ENCODE assay signal across 8 cellular contexts in genomic region chr12:93381183-93381975, GRCh38. TPM values are rescaled to one million over a fixed set of nuclear protein-coding genes. Genes with fewer than 3 reads are reported as not detected.
DNase-seq lines count a peak whose midpoint lies in the region; ATAC-seq, FAIRE-seq and TF ChIP-seq lines count a peak whose summit lies in the region.

No MANE protein-coding gene starts in this region.

- H3K36me3 Mint-ChIP-seq in activated CD8-positive, alpha-beta memory T cell treated with anti-CD3 and anti-CD28 coated beads, Interleukin-2, amount 10 ng/mL, durations not matched to agents 7 days and 5 days = peaks cover 13% of the 10 kb centered on the region

- H3K9me3 ChIP-seq in adipocyte (ENCODE audit: control insufficient read depth, low read length) (no peaks in the 10 kb centered on the region), kidney (ENCODE audit: control insufficient read depth in 1 of 2, low read length in 2 of 2) (no peaks in the 10 kb centered on the region), suprapubic skin (no peaks in the 10 kb centered on the region)

- H3K27ac Mint-ChIP-seq in activated CD8-positive, alpha-beta memory T cell treated with anti-CD3 and anti-CD28 coated beads, Interleukin-2, amount 10 ng/mL, durations not matched to agents 7 days and 5 days = no peak overlapping the region

- TF ChIP-seq POLR2A in suprapubic skin (IDR thresholded peaks at IDR 0.05) = no peak

- intact Hi-C loops in kidney (cut with DNase I) = loop anchor here (10.0 kb wide), 1 partner anchor 377 kb away; no protein-coding TSS in a partner anchor

- peak overlapping the region; percentile 99 for H3K4me3 ChIP-seq in adipocyte (ENCODE audit: low read length)
- H3K4me3 ChIP-seq in kidney (ENCODE audit: low read length in 2 of 2) = peak overlapping the region; percentile 95 to 100
- peak overlapping the region; percentile 88 for H3K4me3 ChIP-seq in suprapubic skin

- H3K4me1 Mint-ChIP-seq in activated CD8-positive, alpha-beta memory T cell treated with anti-CD3 and anti-CD28 coated beads, Interleukin-2, amount 10 ng/mL, durations not matched to agents 7 days and 5 days = peaks cover 40% of the 10 kb centered on the region

- FAIRE-seq in kidney (lab: Jason Lieb, UNC) = no peak

- TF ChIP-seq CTCF in kidney (IDR thresholded peaks at IDR 0.05; ENCODE audit: borderline replicate concordance, extremely low read depth, insufficient read depth) (no peak), suprapubic skin (IDR thresholded peaks at IDR 0.05) (no peak)

- H3K27me3 ChIP-seq in adipocyte (replicated peaks; ENCODE audit: control insufficient read depth, insufficient read depth, low read length) (no peaks in the 10 kb centered on the region), suprapubic skin (no peaks in the 10 kb centered on the region)

- no peak for TF ChIP-seq EP300 in suprapubic skin (IDR thresholded peaks at IDR 0.05)

- no peak for DNase-seq in activated CD8-positive, alpha-beta memory T cell treated with anti-CD3 and anti-CD28 coated beads, Interleukin-2, amount 10 ng/mL, durations not matched to agents 7 days and 5 days
- DNase-seq in activated CD8-positive, alpha-beta memory T cell treated with anti-CD3 and anti-CD28 coated beads, Interleukin-2, amount 50 U/mL, for 4 hours = no peak
- DNase-seq in adipocyte (ENCODE audit: low read depth) = peak; percentile 45
- DNase-seq in kidney = no peak
- DNase-seq in suprapubic skin (ENCODE audit: low spot score in 2 of 2) = no peak
- no peak for DNase-seq in NCI-H1694 treated with DMSO at 0.1 percent for 48 hours (lab: John Stamatoyannopoulos, UW)
- DNase-seq in NCI-H345 (lab: John Stamatoyannopoulos, UW) = no peak
- no peak for DNase-seq in retina

- CTCF ChIA-PET in activated CD8-positive, alpha-beta memory T cell treated with anti-CD3 and anti-CD28 coated beads, Interleukin-2, amount 10 ng/mL, durations not matched to agents 7 days and 5 days (lab: Charles Lee) = interaction anchor here (0.9 to 4.5 kb wide), 14 partner anchors 7 to 394 kb away, joined by 3 to 20 read pairs (median 4); no protein-coding TSS in a partner anchor

- no peak for ATAC-seq in activated CD8-positive, alpha-beta memory T cell treated with anti-CD3 and anti-CD28 coated beads, Interleukin-2, amount 10 ng/mL, durations not matched to agents 7 days and 5 days

- peaks cover 5% of the 10 kb centered on the region for H3K36me3 ChIP-seq in adipocyte (ENCODE audit: control insufficient read depth, insufficient read depth, low read length, severe bottlenecking)
- no peaks in the 10 kb centered on the region for H3K36me3 ChIP-seq in kidney (ENCODE audit: control insufficient read depth in 1 of 2, insufficient read depth in 2 of 2, low read length in 2 of 2)
- no peaks in the 10 kb centered on the region for H3K36me3 ChIP-seq in suprapubic skin

- H3K4me3 Mint-ChIP-seq in activated CD8-positive, alpha-beta memory T cell treated with anti-CD3 and anti-CD28 coated beads, Interleukin-2, amount 10 ng/mL, durations not matched to agents 7 days and 5 days = peak overlapping the region; percentile 91

- H3K27ac ChIP-seq in kidney (ENCODE audit: low read depth in 2 of 2, low read length in 2 of 2) = peak overlapping the region; percentile 48 to 84
- no peak overlapping the region for H3K27ac ChIP-seq in suprapubic skin

- peaks cover 30% of the 10 kb centered on the region for H3K4me1 ChIP-seq in adipocyte (ENCODE audit: control insufficient read depth, insufficient read depth, low read length)
- peaks cover 6 to 11% of the 10 kb centered on the region in 2 donors for H3K4me1 ChIP-seq in kidney (ENCODE audit: control insufficient read depth in 1 of 2, insufficient read depth in 1 of 2, low read depth in 1 of 2, low read length in 2 of 2)
- H3K4me1 ChIP-seq in suprapubic skin = peaks cover 34% of the 10 kb centered on the region

- H3K9me3 Mint-ChIP-seq in activated CD8-positive, alpha-beta memory T cell treated with anti-CD3 and anti-CD28 coated beads, Interleukin-2, amount 10 ng/mL, durations not matched to agents 7 days and 5 days (ENCODE audit: low read depth) = no peaks in the 10 kb centered on the region

- H3K27me3 Mint-ChIP-seq in activated CD8-positive, alpha-beta memory T cell treated with anti-CD3 and anti-CD28 coated beads, Interleukin-2, amount 10 ng/mL, durations not matched to agents 7 days and 5 days = no peaks in the 10 kb centered on the region

- H3K9ac ChIP-seq in adipocyte (ENCODE audit: low read length) (peak overlapping the region; percentile 96), kidney (ENCODE audit: low read length in 2 of 2) (peak overlapping the region; percentile 80 to 98)

- 55% methylated on average over 5 of the region's 5 CpGs for WGBS in suprapubic skin

RNA-seq across cellular contexts. Expression of gene NUDT4, which starts 3.7 kb away (rescaled TPM):
- 10 to 100 TPM; 42.8 to 63.8 TPM for total RNA-seq in activated CD8-positive, alpha-beta memory T cell treated with anti-CD3 and anti-CD28 coated beads, Interleukin-2, amount 10 ng/mL, durations not matched to agents 7 days and 5 days
- 127 TPM for total RNA-seq in kidney
- 104 TPM for polyA plus RNA-seq in kidney (ENCODE audit: insufficient read depth, low read depth, low replicate concordance)
- 10 to 100 TPM; 27.1 to 46.7 (median 34.5) TPM for total RNA-seq in suprapubic skin
